1 cellular context compared by ENCODE assay signal in the genomic region with DNA sequence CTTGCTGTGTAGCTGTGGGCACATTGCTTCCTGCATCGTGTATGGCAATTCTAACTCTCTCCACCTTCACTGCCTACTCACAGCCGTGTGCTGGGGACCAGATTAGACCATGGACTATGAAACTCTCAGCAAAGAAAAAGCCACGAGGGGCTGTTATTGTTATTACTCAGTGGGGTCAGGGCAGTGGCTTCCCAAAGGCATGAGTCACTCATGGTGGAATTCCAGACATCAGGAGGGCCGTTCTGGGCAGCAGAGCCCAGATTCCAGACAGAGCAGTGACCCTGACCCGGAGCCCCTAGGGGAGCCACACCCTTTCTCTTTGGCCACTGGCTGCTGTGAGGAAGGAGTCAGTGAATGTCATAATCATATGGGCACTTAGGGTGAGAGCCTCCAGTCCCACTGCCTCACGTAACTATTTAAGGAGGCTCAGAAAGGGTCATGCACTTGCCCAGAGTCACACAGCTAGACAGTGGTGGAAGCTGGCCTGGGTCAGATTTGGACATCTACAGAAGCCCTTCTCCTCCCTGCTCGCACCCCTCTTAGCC.
TF ChIP-seq lines count a peak whose summit lies in the region.

No MANE protein-coding gene starts in this region.

TF ChIP-seq in HepG2, 621 proteins besides CTCF, POLR2A, EP300 and RAD21 (continues in another document):
- peak; percentile 60 for TF ChIP-seq XRCC5 (optimal IDR thresholded peaks at IDR 0.05; ENCODE audit: low read length)
- TF ChIP-seq, protein P1, sequence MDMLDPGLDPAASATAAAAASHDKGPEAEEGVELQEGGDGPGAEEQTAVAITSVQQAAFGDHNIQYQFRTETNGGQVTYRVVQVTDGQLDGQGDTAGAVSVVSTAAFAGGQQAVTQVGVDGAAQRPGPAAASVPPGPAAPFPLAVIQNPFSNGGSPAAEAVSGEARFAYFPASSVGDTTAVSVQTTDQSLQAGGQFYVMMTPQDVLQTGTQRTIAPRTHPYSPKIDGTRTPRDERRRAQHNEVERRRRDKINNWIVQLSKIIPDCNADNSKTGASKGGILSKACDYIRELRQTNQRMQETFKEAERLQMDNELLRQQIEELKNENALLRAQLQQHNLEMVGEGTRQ (IDR thresholded peaks at IDR 0.05; ENCODE audit: low read depth, low read length) = peak; percentile 5; the same call in 1 of the 2 replicates
- TF ChIP-seq, protein P1 (CRISPR knock-in tag; IDR thresholded peaks at IDR 0.05; ENCODE audit: borderline replicate concordance) = no peak
- TF ChIP-seq RCOR2 (CRISPR knock-in tag; IDR thresholded peaks at IDR 0.05) = peak; percentile 47; the same call in 1 of the 2 replicates
- no peak for TF ChIP-seq MTF2 (CRISPR knock-in tag; IDR thresholded peaks at IDR 0.05; ENCODE audit: borderline replicate concordance)
- no peak for TF ChIP-seq ONECUT2 (CRISPR knock-in tag; IDR thresholded peaks at IDR 0.05)
- TF ChIP-seq, protein P2, sequence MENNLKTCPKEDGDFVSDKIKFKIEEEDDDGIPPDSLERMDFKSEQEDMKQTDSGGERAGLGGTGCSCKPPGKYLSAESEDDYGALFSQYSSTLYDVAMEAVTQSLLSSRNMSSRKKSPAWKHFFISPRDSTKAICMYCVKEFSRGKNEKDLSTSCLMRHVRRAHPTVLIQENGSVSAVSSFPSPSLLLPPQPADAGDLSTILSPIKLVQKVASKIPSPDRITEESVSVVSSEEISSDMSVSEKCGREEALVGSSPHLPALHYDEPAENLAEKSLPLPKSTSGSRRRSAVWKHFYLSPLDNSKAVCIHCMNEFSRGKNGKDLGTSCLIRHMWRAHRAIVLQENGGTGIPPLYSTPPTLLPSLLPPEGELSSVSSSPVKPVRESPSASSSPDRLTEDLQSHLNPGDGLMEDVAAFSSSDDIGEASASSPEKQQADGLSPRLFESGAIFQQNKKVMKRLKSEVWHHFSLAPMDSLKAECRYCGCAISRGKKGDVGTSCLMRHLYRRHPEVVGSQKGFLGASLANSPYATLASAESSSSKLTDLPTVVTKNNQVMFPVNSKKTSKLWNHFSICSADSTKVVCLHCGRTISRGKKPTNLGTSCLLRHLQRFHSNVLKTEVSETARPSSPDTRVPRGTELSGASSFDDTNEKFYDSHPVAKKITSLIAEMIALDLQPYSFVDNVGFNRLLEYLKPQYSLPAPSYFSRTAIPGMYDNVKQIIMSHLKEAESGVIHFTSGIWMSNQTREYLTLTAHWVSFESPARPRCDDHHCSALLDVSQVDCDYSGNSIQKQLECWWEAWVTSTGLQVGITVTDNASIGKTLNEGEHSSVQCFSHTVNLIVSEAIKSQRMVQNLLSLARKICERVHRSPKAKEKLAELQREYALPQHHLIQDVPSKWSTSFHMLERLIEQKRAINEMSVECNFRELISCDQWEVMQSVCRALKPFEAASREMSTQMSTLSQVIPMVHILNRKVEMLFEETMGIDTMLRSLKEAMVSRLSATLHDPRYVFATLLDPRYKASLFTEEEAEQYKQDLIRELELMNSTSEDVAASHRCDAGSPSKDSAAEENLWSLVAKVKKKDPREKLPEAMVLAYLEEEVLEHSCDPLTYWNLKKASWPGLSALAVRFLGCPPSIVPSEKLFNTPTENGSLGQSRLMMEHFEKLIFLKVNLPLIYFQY (CRISPR knock-in tag; IDR thresholded peaks at IDR 0.05; ENCODE audit: borderline replicate concordance) = peak; percentile 70; the same call in 1 of the 2 replicates
- peak; percentile 61; the same call in 1 of the 2 replicates for TF ChIP-seq CBX5 (CRISPR knock-in tag; IDR thresholded peaks at IDR 0.05; ENCODE audit: borderline replicate concordance)
- no peak for TF ChIP-seq ZNF510 (CRISPR knock-in tag; IDR thresholded peaks at IDR 0.05; ENCODE audit: low read depth)
- no peak for TF ChIP-seq YEATS4 (CRISPR knock-in tag; IDR thresholded peaks at IDR 0.05; ENCODE audit: borderline replicate concordance)
- TF ChIP-seq SIN3B (IDR thresholded peaks at IDR 0.05; ENCODE audit: low read length) = no peak
- TF ChIP-seq, protein P3, sequence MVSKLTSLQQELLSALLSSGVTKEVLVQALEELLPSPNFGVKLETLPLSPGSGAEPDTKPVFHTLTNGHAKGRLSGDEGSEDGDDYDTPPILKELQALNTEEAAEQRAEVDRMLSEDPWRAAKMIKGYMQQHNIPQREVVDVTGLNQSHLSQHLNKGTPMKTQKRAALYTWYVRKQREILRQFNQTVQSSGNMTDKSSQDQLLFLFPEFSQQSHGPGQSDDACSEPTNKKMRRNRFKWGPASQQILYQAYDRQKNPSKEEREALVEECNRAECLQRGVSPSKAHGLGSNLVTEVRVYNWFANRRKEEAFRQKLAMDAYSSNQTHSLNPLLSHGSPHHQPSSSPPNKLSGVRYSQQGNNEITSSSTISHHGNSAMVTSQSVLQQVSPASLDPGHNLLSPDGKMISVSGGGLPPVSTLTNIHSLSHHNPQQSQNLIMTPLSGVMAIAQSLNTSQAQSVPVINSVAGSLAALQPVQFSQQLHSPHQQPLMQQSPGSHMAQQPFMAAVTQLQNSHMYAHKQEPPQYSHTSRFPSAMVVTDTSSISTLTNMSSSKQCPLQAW (CRISPR knock-in tag; IDR thresholded peaks at IDR 0.05) = peak; percentile 83
- TF ChIP-seq NBN (conservative IDR thresholded peaks at IDR 0.05) = no peak
- TF ChIP-seq BRCA1 (CRISPR knock-in tag; IDR thresholded peaks at IDR 0.05) = no peak
- peak; percentile 95 for TF ChIP-seq JUND (CRISPR knock-in tag; IDR thresholded peaks at IDR 0.05)
- peak; percentile 97 for TF ChIP-seq RXRA (CRISPR knock-in tag; IDR thresholded peaks at IDR 0.05)
- peak; percentile 42 for TF ChIP-seq ASH2L (IDR thresholded peaks at IDR 0.05; ENCODE audit: insufficient read length, low read depth, low read length)
- 0 out of 2 replicates have a peak, but pooled peaks have one; percentile 62 for TF ChIP-seq RFXANK (CRISPR knock-in tag; IDR thresholded peaks at IDR 0.05)
- 0 out of 2 replicates have a peak, but pooled peaks have one; percentile 62 for TF ChIP-seq DPF2 (CRISPR knock-in tag; IDR thresholded peaks at IDR 0.05; ENCODE audit: borderline replicate concordance, low read depth)
- TF ChIP-seq, protein P4, sequence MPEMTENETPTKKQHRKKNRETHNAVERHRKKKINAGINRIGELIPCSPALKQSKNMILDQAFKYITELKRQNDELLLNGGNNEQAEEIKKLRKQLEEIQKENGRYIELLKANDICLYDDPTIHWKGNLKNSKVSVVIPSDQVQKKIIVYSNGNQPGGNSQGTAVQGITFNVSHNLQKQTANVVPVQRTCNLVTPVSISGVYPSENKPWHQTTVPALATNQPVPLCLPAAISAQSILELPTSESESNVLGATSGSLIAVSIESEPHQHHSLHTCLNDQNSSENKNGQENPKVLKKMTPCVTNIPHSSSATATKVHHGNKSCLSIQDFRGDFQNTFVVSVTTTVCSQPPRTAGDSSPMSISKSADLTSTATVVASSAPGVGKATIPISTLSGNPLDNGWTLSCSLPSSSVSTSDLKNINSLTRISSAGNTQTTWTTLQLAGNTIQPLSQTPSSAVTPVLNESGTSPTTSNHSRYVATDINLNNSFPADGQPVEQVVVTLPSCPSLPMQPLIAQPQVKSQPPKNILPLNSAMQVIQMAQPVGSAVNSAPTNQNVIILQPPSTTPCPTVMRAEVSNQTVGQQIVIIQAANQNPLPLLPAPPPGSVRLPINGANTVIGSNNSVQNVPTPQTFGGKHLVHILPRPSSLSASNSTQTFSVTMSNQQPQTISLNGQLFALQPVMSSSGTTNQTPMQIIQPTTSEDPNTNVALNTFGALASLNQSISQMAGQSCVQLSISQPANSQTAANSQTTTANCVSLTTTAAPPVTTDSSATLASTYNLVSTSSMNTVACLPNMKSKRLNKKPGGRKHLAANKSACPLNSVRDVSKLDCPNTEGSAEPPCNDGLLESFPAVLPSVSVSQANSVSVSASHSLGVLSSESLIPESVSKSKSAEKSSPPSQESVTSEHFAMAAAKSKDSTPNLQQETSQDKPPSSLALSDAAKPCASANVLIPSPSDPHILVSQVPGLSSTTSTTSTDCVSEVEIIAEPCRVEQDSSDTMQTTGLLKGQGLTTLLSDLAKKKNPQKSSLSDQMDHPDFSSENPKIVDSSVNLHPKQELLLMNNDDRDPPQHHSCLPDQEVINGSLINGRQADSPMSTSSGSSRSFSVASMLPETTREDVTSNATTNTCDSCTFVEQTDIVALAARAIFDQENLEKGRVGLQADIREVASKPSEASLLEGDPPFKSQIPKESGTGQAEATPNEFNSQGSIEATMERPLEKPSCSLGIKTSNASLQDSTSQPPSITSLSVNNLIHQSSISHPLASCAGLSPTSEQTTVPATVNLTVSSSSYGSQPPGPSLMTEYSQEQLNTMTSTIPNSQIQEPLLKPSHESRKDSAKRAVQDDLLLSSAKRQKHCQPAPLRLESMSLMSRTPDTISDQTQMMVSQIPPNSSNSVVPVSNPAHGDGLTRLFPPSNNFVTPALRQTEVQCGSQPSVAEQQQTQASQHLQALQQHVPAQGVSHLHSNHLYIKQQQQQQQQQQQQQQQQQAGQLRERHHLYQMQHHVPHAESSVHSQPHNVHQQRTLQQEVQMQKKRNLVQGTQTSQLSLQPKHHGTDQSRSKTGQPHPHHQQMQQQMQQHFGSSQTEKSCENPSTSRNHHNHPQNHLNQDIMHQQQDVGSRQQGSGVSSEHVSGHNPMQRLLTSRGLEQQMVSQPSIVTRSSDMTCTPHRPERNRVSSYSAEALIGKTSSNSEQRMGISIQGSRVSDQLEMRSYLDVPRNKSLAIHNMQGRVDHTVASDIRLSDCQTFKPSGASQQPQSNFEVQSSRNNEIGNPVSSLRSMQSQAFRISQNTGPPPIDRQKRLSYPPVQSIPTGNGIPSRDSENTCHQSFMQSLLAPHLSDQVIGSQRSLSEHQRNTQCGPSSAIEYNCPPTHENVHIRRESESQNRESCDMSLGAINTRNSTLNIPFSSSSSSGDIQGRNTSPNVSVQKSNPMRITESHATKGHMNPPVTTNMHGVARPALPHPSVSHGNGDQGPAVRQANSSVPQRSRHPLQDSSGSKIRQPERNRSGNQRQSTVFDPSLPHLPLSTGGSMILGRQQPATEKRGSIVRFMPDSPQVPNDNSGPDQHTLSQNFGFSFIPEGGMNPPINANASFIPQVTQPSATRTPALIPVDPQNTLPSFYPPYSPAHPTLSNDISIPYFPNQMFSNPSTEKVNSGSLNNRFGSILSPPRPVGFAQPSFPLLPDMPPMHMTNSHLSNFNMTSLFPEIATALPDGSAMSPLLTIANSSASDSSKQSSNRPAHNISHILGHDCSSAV (CRISPR knock-in tag; IDR thresholded peaks at IDR 0.05; ENCODE audit: borderline replicate concordance) = no peak
- peak; percentile 80 for TF ChIP-seq FOXK2 (IDR thresholded peaks at IDR 0.05)
- TF ChIP-seq, protein P5, sequence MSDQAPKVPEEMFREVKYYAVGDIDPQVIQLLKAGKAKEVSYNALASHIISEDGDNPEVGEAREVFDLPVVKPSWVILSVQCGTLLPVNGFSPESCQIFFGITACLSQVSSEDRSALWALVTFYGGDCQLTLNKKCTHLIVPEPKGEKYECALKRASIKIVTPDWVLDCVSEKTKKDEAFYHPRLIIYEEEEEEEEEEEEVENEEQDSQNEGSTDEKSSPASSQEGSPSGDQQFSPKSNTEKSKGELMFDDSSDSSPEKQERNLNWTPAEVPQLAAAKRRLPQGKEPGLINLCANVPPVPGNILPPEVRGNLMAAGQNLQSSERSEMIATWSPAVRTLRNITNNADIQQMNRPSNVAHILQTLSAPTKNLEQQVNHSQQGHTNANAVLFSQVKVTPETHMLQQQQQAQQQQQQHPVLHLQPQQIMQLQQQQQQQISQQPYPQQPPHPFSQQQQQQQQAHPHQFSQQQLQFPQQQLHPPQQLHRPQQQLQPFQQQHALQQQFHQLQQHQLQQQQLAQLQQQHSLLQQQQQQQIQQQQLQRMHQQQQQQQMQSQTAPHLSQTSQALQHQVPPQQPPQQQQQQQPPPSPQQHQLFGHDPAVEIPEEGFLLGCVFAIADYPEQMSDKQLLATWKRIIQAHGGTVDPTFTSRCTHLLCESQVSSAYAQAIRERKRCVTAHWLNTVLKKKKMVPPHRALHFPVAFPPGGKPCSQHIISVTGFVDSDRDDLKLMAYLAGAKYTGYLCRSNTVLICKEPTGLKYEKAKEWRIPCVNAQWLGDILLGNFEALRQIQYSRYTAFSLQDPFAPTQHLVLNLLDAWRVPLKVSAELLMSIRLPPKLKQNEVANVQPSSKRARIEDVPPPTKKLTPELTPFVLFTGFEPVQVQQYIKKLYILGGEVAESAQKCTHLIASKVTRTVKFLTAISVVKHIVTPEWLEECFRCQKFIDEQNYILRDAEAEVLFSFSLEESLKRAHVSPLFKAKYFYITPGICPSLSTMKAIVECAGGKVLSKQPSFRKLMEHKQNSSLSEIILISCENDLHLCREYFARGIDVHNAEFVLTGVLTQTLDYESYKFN (CRISPR knock-in tag; conservative IDR thresholded peaks at IDR 0.05) = peak; percentile 76
- peak; percentile 93 for TF ChIP-seq SALL1 (CRISPR knock-in tag; IDR thresholded peaks at IDR 0.05)
- TF ChIP-seq MYC (CRISPR knock-in tag; IDR thresholded peaks at IDR 0.05; ENCODE audit: borderline replicate concordance) = peak; percentile 51; the same call in 1 of the 2 replicates
- no peak for TF ChIP-seq ZBTB8A (CRISPR knock-in tag; IDR thresholded peaks at IDR 0.05; ENCODE audit: borderline replicate concordance, low read depth)
- TF ChIP-seq, protein P6, sequence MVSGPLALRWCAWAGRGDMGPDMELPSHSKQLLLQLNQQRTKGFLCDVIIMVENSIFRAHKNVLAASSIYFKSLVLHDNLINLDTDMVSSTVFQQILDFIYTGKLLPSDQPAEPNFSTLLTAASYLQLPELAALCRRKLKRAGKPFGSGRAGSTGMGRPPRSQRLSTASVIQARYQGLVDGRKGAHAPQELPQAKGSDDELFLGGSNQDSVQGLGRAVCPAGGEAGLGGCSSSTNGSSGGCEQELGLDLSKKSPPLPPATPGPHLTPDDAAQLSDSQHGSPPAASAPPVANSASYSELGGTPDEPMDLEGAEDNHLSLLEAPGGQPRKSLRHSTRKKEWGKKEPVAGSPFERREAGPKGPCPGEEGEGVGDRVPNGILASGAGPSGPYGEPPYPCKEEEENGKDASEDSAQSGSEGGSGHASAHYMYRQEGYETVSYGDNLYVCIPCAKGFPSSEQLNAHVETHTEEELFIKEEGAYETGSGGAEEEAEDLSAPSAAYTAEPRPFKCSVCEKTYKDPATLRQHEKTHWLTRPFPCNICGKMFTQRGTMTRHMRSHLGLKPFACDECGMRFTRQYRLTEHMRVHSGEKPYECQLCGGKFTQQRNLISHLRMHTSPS (CRISPR knock-in tag; IDR thresholded peaks at IDR 0.05; ENCODE audit: low read depth) = 0 out of 2 replicates have a peak, but pooled peaks have one; percentile 41
- TF ChIP-seq, protein P7, sequence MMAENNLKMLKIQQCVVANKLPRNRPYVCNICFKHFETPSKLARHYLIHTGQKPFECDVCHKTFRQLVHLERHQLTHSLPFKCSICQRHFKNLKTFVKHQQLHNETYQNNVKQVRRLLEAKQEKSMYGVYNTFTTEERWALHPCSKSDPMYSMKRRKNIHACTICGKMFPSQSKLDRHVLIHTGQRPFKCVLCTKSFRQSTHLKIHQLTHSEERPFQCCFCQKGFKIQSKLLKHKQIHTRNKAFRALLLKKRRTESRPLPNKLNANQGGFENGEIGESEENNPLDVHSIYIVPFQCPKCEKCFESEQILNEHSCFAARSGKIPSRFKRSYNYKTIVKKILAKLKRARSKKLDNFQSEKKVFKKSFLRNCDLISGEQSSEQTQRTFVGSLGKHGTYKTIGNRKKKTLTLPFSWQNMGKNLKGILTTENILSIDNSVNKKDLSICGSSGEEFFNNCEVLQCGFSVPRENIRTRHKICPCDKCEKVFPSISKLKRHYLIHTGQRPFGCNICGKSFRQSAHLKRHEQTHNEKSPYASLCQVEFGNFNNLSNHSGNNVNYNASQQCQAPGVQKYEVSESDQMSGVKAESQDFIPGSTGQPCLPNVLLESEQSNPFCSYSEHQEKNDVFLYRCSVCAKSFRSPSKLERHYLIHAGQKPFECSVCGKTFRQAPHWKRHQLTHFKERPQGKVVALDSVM (CRISPR knock-in tag; IDR thresholded peaks at IDR 0.05) = no peak
